23 cellular contexts compared by ENCODE assay signal in the genomic region with DNA sequence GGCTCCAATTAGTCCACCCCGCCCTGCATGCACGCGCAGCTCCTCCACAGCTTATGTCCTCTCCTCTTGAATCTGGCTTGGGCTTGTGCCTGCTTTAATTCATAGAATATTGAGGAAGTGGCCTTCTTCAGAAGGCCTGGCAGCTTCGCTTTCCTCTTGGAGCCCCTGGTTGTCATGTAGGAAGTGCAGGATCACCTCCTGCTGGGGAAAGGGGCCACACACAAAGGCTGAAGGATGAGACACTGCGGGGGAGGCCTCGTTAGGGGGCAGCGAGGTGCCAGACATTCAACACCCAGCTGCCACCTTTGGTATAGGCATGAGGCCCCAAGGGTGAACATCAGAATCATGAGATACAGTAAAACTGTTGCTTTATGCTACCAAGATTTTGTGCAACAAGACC. TPM values are rescaled to one million over a fixed set of nuclear protein-coding genes. Genes with fewer than 3 reads are reported as not detected.
A peak's percentile ranks its signal among the peaks of the same experiment; 100 is the strongest.
DNase-seq lines count a peak whose midpoint lies in the region; ATAC-seq, FAIRE-seq and TF ChIP-seq lines count a peak whose summit lies in the region.
"Had no signal": no experiment of that assay in that cellular context is flagged by ENCODE, and none has a peak within 500 bp of the region (broad histone marks: within the 10 kb centered on the region; RNA-seq: fewer than 3 reads in every experiment).

No MANE protein-coding gene starts in this region.

- no peak for ATAC-seq in K562
- no peak for ATAC-seq in sciatic nerve
- ATAC-seq: naive thymus-derived CD4-positive, alpha-beta T cell had no signal

- CTCF ChIA-PET in K562 (lab: Yijun Ruan, JAX; ENCODE audit: low intra/inter-chr PET ratio): no interaction called here

- no peaks in the 10 kb centered on the region for H3F3A ChIP-seq in Loucy (ENCODE audit: low read depth)

- H3K9ac ChIP-seq in Loucy (ENCODE audit: low read depth, low read length, poor library complexity, severe bottlenecking) (no peak overlapping the region), K562 (ENCODE audit: insufficient read depth in 1 of 2, low read depth in 2 of 2, low read length in 2 of 2) (no peak overlapping the region)

- H3K9me3 Mint-ChIP-seq in nephron: peaks cover 2% of the 10 kb centered on the region
- H3K9me3 Mint-ChIP-seq: naive thymus-derived CD4-positive, alpha-beta T cell had no signal

- peak overlapping the region; percentile 38 to 64 (median 39) for H3K4me3 Mint-ChIP-seq in nephron

- H3K4me2 ChIP-seq in Loucy (ENCODE audit: low read depth, low read length, poor library complexity, severe bottlenecking) (no peak overlapping the region), K562 (ENCODE audit: insufficient read depth, low read length) (no peak overlapping the region)
- H3K4me2 ChIP-seq: hepatocyte had no signal

- H3K79me2 ChIP-seq in Loucy (ENCODE audit: insufficient read depth, low read length) (peaks cover 26% of the 10 kb centered on the region), K562 (ENCODE audit: control insufficient read depth, insufficient read depth, low read length) (peaks cover 29% of the 10 kb centered on the region)

- WGBS in K562 (ENCODE audit: insufficient coverage, low coverage, missing lambda C conversion rate): 70% methylated on average over 6 of the region's 7 CpGs

- H3K27me3 ChIP-seq in Loucy (ENCODE audit: insufficient read depth, low read length, poor library complexity, severe bottlenecking): no peaks in the 10 kb centered on the region
- H3K27me3 ChIP-seq in K562 (ENCODE audit: control insufficient read depth in 2 of 2, insufficient read depth in 2 of 2, low read length in 2 of 2): no peaks in the 10 kb centered on the region
- H3K27me3 ChIP-seq: hepatocyte had no signal

- intact Hi-C loops in K562 (cut with micrococcal nuclease) (loop anchor here (5.0 kb wide), 1 partner anchor 116 kb away; no protein-coding TSS in a partner anchor), sciatic nerve (cut with DNase I) (no loop called here)

- TF ChIP-seq POLR2A in K562 (conservative IDR thresholded peaks at IDR 0.05): no peak

- peaks cover 9% of the 10 kb centered on the region for H3K36me3 Mint-ChIP-seq in nephron (ENCODE audit: low read depth)

- POLR2A ChIA-PET in K562 (lab: Yijun Ruan, JAX): no interaction called here

- H2AFZ ChIP-seq in Loucy (ENCODE audit: low read length): no peak overlapping the region
- no peak overlapping the region for H2AFZ ChIP-seq in K562 (ENCODE audit: low read depth, low read length)
- H2AFZ ChIP-seq: hepatocyte had no signal

- H3K9me3 ChIP-seq in Loucy (ENCODE audit: insufficient read depth, low read depth, low read length): no peaks in the 10 kb centered on the region
- H3K9me3 ChIP-seq in K562 (replicated peaks; ENCODE audit: control insufficient read depth, insufficient read depth, low read depth, low read length): no peaks in the 10 kb centered on the region

- H3K9me2 ChIP-seq in Loucy (replicated peaks; ENCODE audit: low read depth, low read length): no peaks in the 10 kb centered on the region

- peaks cover 12% of the 10 kb centered on the region for H3K4me1 ChIP-seq in Loucy (ENCODE audit: insufficient read depth, low read length, poor library complexity, severe bottlenecking)
- peaks cover 7 to 25% of the 10 kb centered on the region in 2 experiments for H3K4me1 ChIP-seq in K562 (replicated peaks in 1 of 2; ENCODE audit: control insufficient read depth in 2 of 2, insufficient read depth in 2 of 2, low read length in 2 of 2)

- BruUV-seq in K562 (replicated peaks; lab: Mats Ljungman, UMichigan): no TSS peak

- TF ChIP-seq RAD21 in K562 (CRISPR knock-in tag; conservative IDR thresholded peaks at IDR 0.05 in 1 of 2, IDR thresholded peaks at IDR 0.05 in 1 of 2): no peak

- no peak overlapping the region for H3K27ac ChIP-seq in K562 (ENCODE audit: extremely low read depth, low read depth, low read length)
- H3K27ac ChIP-seq: hepatocyte had no signal

- peaks cover 2% of the 10 kb centered on the region for H3K9me1 ChIP-seq in K562 (ENCODE audit: control insufficient read depth, insufficient read depth, low read length)

- H3K4me1 Mint-ChIP-seq in nephron: peaks cover 21% of the 10 kb centered on the region

- no peak for FAIRE-seq in K562 (lab: Jason Lieb, UNC)
- FAIRE-seq: GM12892, keratinocyte, small intestine, TTC549 had no signal

- H3K27ac Mint-ChIP-seq in nephron: no peak overlapping the region
- H3K27ac Mint-ChIP-seq: progenitor cell of endocrine pancreas had no signal

- DNase-seq in GM13976 (ENCODE audit: low spot score): no peak
- no peak for DNase-seq in K562 (ENCODE audit: extremely low read depth in 1 of 4, low spot score in 3 of 4)
- no peak for DNase-seq in foreskin fibroblast
- no peak for DNase-seq in sciatic nerve (ENCODE audit: low spot score)
- DNase-seq in RKO (ENCODE audit: low spot score): no peak
- DNase-seq: activated naive CD4-positive, alpha-beta T cell treated with Interleukin-2 at 50 U/mL for 16 hours; activated T-cell treated with anti-CD3 and anti-CD28 coated beads for 4 hours; GOT3; mammary epithelial cell; naive thymus-derived CD4-positive, alpha-beta T cell; NCI-H1048; NCI-H2107; NCI-H526; small intestine; stimulated activated CD4-positive, alpha-beta T cell treated with anti-CD3 and anti-CD28 coated beads, Interleukin-4, amount 100 ng/mL, for 24 hours; substantia nigra had no signal

- in situ Hi-C loops in GM13976 (cut with MboI; ENCODE audit: low sequenced_read_pairs, unreplicated experiment): no loop called here
- in situ Hi-C loops in K562 (cut with MboI): no loop called here

- H3K36me3 ChIP-seq in Loucy (ENCODE audit: insufficient read depth, low read length): no peaks in the 10 kb centered on the region
- peaks cover 13% of the 10 kb centered on the region; the same call in 2 of the 3 replicates for H3K36me3 ChIP-seq in K562 (ENCODE audit: control insufficient read depth, insufficient read depth, low read length)

- H3K4me3 ChIP-seq in Loucy (ENCODE audit: low read length, poor library complexity, severe bottlenecking) (no peak overlapping the region), K562 (no peak overlapping the region), foreskin fibroblast (ENCODE audit: low read depth in 1 of 2, low read length in 2 of 2) (no peak overlapping the region)
- H3K4me3 ChIP-seq: hepatocyte had no signal

- H4K20me1 ChIP-seq in Loucy (ENCODE audit: insufficient read depth, low read length, poor library complexity, severe bottlenecking) (peaks cover 17% of the 10 kb centered on the region), K562 (replicated peaks; ENCODE audit: control insufficient read depth, insufficient read depth, low read length) (peaks cover 11% of the 10 kb centered on the region)

- TF ChIP-seq EP300 in K562 (IDR thresholded peaks at IDR 0.05; ENCODE audit: low read length): no peak

- TF ChIP-seq CTCF in GM13976 (IDR thresholded peaks at IDR 0.05; ENCODE audit: borderline replicate concordance, control extremely low read depth, extremely low read depth, insufficient read depth, missing control alignments) (peak; percentile 9), Loucy (conservative IDR thresholded peaks at IDR 0.05; ENCODE audit: low read length) (peak; percentile 34), K562 (IDR thresholded peaks at IDR 0.05 in 2 of 3, conservative IDR thresholded peaks at IDR 0.05 in 1 of 3; ENCODE audit: insufficient read depth in 2 of 3, low read depth in 1 of 3, low read length in 3 of 3) (peak in 2 of 3 experiments; percentile 27 to 36; a peak in 2 of 6 replicates), nephron (IDR thresholded peaks at IDR 0.05; ENCODE audit: unreplicated experiment in 3 of 3) (no peak), foreskin fibroblast (IDR thresholded peaks at IDR 0.05; ENCODE audit: low read depth, low read length) (no peak)

- H3K27me3 Mint-ChIP-seq in nephron (ENCODE audit: low read depth): no peaks in the 10 kb centered on the region
- H3K27me3 Mint-ChIP-seq: naive thymus-derived CD4-positive, alpha-beta T cell; progenitor cell of endocrine pancreas had no signal

TF ChIP-seq in K562, 482 proteins besides CTCF, POLR2A, EP300 and RAD21 (continues in another document):
- TF ChIP-seq ERF (CRISPR knock-in tag; IDR thresholded peaks at IDR 0.05): no peak
- TF ChIP-seq, protein P1, sequence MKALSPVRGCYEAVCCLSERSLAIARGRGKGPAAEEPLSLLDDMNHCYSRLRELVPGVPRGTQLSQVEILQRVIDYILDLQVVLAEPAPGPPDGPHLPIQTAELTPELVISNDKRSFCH (CRISPR knock-in tag; IDR thresholded peaks at IDR 0.05): no peak
- TF ChIP-seq, protein P1 (tag; IDR thresholded peaks at IDR 0.05): no peak
- no peak for TF ChIP-seq BRF1 (IDR thresholded peaks at IDR 0.05; ENCODE audit: borderline replicate concordance, extremely low read depth, insufficient read length)

RNA-seq across cellular contexts. Expression of a gene that starts 2.7 kb away (rescaled TPM):
- 18.3 and 46.1 TPM in 2 replicates for total RNA-seq in K562 (2011; cell fraction: chromatin; rRNA removed; ENCODE audit: low replicate concordance)
- 6.3 and 7.8 TPM in 2 replicates for total RNA-seq in K562 (2011; cell fraction: nucleolus; rRNA removed)
- 21.6 and 31.5 TPM in 2 replicates for total RNA-seq in K562 (2011; cell fraction: nucleoplasm; rRNA removed)
- total RNA-seq in K562 (2014; rRNA removed) (10.1 and 10.9 TPM in 2 replicates), K562 (2014; rRNA removed; fragmentation: Illumina TruSeq; extraction: Trizol) (14.0 and 16.2 TPM in 2 replicates), K562 (2015; rRNA removed; fragmentation: Illumina TruSeq; extraction: Trizol) (11.7 and 12.6 TPM in 2 replicates), K562 (2021) (24.4 and 32.4 TPM in 2 replicates), sciatic nerve (31.9 TPM)
- polyA plus RNA-seq in K562 (2011; rRNA removed) (26.0 and 30.3 TPM in 2 replicates), K562 (2014; fragmentation: Illumina TruSeq; extraction: Trizol) (21.2 and 22.6 TPM in 2 replicates), K562 (2014; fragmentation: Nextera tagmentation; extraction: Ambion mirVana) (1 to 10 TPM; 4.9 to 7.9 TPM), K562 (2014; rRNA removed) (16.1 and 18.5 TPM in 2 replicates)
- 7.6 and 14.5 TPM in 2 replicates for polyA plus RNA-seq in K562 (2011; cell fraction: cytosol; rRNA removed)
- polyA plus RNA-seq in K562 (2011; cell fraction: nucleus; rRNA removed): 11.3 and 11.7 TPM in 2 replicates
- polyA plus RNA-seq in K562 (2012): 11.3 and 16.2 TPM in 2 replicates
- 38.2 and 39.5 TPM in 2 replicates for polyA minus RNA-seq in K562 (2011; rRNA and poly(A)+ RNA removed)
- 15.0 and 18.5 TPM in 2 replicates for polyA minus RNA-seq in K562 (2011; cell fraction: cytosol; rRNA and poly(A)+ RNA removed)
- polyA minus RNA-seq in K562 (2011; cell fraction: nucleus; rRNA and poly(A)+ RNA removed): 5.1 and 9.3 TPM in 2 replicates

Comparison
In these comparisons a context has a peak if more than half of its experiments do, and no peak if none do; other contexts are left out.
1. CTCF ChIP-seq: peak in GM13976 (single experiment), Loucy (single experiment) and K562 (2 of 3); none in nephron (0 of 3) and foreskin fibroblast (single experiment).